ENCODE assay signal across 1 cellular context in the genomic region with DNA sequence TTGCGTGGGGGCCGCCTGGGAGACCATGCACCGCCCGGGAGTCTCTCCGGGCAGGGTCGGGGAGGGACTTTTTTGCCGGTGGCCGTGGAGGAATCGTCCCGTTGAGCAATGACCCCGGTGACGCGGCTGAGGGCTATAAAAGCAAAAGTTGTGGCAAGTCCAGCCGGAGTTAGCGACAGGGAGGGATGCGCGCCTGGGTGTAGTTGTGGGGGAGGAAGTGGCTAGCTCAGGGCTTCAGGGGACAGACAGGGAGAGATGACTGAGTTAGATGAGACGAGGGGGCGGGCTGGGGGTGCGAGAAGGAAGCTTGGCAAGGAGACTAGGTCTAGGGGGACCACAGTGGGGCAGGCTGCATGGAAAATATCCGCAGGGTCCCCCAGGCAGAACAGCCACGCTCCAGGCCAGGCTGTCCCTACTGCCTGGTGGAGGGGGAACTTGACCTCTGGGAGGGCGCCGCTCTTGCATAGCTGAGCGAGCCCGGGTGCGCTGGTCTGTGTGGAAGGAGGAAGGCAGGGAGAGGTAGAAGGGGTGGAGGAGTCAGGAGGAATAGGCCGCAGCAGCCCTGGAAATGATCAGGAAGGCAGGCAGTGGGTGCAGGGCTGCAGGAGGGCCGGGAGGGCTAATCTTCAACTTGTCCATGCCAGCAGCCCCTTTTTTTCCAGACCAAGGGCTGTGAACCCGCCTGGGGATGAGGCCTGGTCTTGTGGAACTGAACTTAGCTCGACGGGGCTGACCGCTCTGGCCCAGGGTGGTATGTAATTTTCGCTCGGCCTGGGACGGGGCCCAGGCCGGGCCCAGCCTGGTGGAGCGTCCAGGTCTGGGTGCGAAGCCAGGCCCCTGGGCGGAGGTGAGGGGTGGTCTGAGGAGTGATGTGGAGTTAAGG.
A peak's percentile ranks its signal among the peaks of the same experiment; 100 is the strongest.
TF ChIP-seq lines count a peak whose summit lies in the region.

NEAT1 (plus strand) TSS at position 166 of the 883 bp plus-strand sequence.

TF ChIP-seq in HepG2, 621 proteins besides CTCF, POLR2A, EP300 and RAD21 (continued from another document and continues in another):
- TF ChIP-seq FOSL1 (CRISPR knock-in tag; IDR thresholded peaks at IDR 0.05; ENCODE audit: borderline replicate concordance) (peak; percentile 59; the same call in 1 of the 2 replicates), ATF7 (IDR thresholded peaks at IDR 0.05) (no peak), ATF7 (CRISPR knock-in tag; IDR thresholded peaks at IDR 0.05) (no peak; the same call in 1 of the 2 replicates), HNF4G (IDR thresholded peaks at IDR 0.05; ENCODE audit: borderline replicate concordance, low read depth, low read length) (peak; percentile 83), HNF4G (CRISPR knock-in tag; IDR thresholded peaks at IDR 0.05; ENCODE audit: borderline replicate concordance, low read depth) (no peak), YEATS2 (CRISPR knock-in tag; IDR thresholded peaks at IDR 0.05; ENCODE audit: borderline replicate concordance) (peak; percentile 55; the same call in 1 of the 2 replicates), THRA (CRISPR knock-in tag; IDR thresholded peaks at IDR 0.05; ENCODE audit: borderline replicate concordance) (peak; percentile 87; the same call in 1 of the 2 replicates), NFIB (CRISPR knock-in tag; IDR thresholded peaks at IDR 0.05; ENCODE audit: borderline replicate concordance) (no peak), SMARCE1 (IDR thresholded peaks at IDR 0.05; ENCODE audit: borderline replicate concordance) (no peak), NKX3-1 (CRISPR knock-in tag; IDR thresholded peaks at IDR 0.05) (0 out of 2 replicates have a peak, but pooled peaks have one; percentile 25), HNRNPLL (IDR thresholded peaks at IDR 0.05; ENCODE audit: low read depth, low read length, poor library complexity, severe bottlenecking) (no peak), TIGD3 (CRISPR knock-in tag; IDR thresholded peaks at IDR 0.05; ENCODE audit: borderline replicate concordance) (no peak), ZNF432 (CRISPR knock-in tag; IDR thresholded peaks at IDR 0.05; ENCODE audit: borderline replicate concordance) (no peak), PCBP1 (IDR thresholded peaks at IDR 0.05; ENCODE audit: borderline replicate concordance, low read depth, low read length) (peak; percentile 100), SSRP1 (CRISPR knock-in tag; IDR thresholded peaks at IDR 0.05) (peak; percentile 97; the same call in 1 of the 2 replicates), HOXA9 (CRISPR knock-in tag; IDR thresholded peaks at IDR 0.05; ENCODE audit: borderline replicate concordance) (0 out of 2 replicates have a peak, but pooled peaks have one; percentile 31), ZNF775 (CRISPR knock-in tag; IDR thresholded peaks at IDR 0.05; ENCODE audit: borderline replicate concordance) (no peak), PPARG (CRISPR knock-in tag; conservative IDR thresholded peaks at IDR 0.05) (no peak), ZBTB25 (CRISPR knock-in tag; IDR thresholded peaks at IDR 0.05) (peak; percentile 75), ZNF616 (CRISPR knock-in tag; IDR thresholded peaks at IDR 0.05; ENCODE audit: low read depth) (0 out of 2 replicates have a peak, but pooled peaks have one; percentile 61), CBX5 (CRISPR knock-in tag; IDR thresholded peaks at IDR 0.05; ENCODE audit: borderline replicate concordance) (peak; percentile 64), TP53 (CRISPR knock-in tag; conservative IDR thresholded peaks at IDR 0.05) (peak; percentile 74; the same call in 1 of the 2 replicates), NFKBIZ (CRISPR knock-in tag; IDR thresholded peaks at IDR 0.05) (peak; percentile 53; the same call in 1 of the 2 replicates), KLF16 (CRISPR knock-in tag; IDR thresholded peaks at IDR 0.05) (peak in 1 of 2 experiments; percentile 92; a peak in 2 of 4 replicates), SNAPC5 (CRISPR knock-in tag; IDR thresholded peaks at IDR 0.05; ENCODE audit: borderline replicate concordance) (no peak), STAT5B (CRISPR knock-in tag; IDR thresholded peaks at IDR 0.05) (no peak), ZNF484 (CRISPR knock-in tag; IDR thresholded peaks at IDR 0.05; ENCODE audit: borderline replicate concordance, low read depth) (no peak), KMT2B (CRISPR knock-in tag; IDR thresholded peaks at IDR 0.05) (peak; percentile 57; the same call in 1 of the 2 replicates), PRMT3 (CRISPR knock-in tag; IDR thresholded peaks at IDR 0.05; ENCODE audit: borderline replicate concordance, low read depth) (no peak; the same call in 1 of the 2 replicates), NFE2L1 (CRISPR knock-in tag; IDR thresholded peaks at IDR 0.05; ENCODE audit: borderline replicate concordance) (no peak), FOXK1 (CRISPR knock-in tag; IDR thresholded peaks at IDR 0.05; ENCODE audit: borderline replicate concordance, low read depth) (no peak), POLR2G (IDR thresholded peaks at IDR 0.05; ENCODE audit: low read depth, low read length) (peak; percentile 99), LCORL (IDR thresholded peaks at IDR 0.05) (no peak), LCORL (CRISPR knock-in tag; IDR thresholded peaks at IDR 0.05) (no peak; the same call in none of the 2 replicates)
- TF ChIP-seq, protein P1, sequence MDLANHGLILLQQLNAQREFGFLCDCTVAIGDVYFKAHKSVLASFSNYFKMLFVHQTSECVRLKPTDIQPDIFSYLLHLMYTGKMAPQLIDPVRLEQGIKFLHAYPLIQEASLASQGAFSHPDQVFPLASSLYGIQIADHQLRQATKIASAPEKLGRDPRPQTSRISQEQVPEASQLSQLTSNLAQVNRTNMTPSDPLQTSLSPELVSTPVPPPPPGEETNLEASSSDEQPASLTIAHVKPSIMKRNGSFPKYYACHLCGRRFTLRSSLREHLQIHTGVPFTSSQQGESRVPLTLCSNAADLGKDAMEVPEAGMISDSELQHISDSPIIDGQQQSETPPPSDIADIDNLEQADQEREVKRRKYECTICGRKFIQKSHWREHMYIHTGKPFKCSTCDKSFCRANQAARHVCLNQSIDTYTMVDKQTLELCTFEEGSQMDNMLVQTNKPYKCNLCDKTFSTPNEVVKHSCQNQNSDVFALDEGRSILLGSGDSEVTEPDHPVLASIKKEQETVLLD (CRISPR knock-in tag; IDR thresholded peaks at IDR 0.05; ENCODE audit: low read depth), result no peak; the same call in 1 of the 2 replicates
- TF ChIP-seq, protein P2, sequence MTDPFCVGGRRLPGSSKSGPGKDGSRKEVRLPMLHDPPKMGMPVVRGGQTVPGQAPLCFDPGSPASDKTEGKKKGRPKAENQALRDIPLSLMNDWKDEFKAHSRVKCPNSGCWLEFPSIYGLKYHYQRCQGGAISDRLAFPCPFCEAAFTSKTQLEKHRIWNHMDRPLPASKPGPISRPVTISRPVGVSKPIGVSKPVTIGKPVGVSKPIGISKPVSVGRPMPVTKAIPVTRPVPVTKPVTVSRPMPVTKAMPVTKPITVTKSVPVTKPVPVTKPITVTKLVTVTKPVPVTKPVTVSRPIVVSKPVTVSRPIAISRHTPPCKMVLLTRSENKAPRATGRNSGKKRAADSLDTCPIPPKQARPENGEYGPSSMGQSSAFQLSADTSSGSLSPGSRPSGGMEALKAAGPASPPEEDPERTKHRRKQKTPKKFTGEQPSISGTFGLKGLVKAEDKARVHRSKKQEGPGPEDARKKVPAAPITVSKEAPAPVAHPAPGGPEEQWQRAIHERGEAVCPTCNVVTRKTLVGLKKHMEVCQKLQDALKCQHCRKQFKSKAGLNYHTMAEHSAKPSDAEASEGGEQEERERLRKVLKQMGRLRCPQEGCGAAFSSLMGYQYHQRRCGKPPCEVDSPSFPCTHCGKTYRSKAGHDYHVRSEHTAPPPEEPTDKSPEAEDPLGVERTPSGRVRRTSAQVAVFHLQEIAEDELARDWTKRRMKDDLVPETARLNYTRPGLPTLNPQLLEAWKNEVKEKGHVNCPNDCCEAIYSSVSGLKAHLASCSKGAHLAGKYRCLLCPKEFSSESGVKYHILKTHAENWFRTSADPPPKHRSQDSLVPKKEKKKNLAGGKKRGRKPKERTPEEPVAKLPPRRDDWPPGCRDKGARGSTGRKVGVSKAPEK (CRISPR knock-in tag; IDR thresholded peaks at IDR 0.05; ENCODE audit: borderline replicate concordance), result no peak
- TF ChIP-seq, protein P3, sequence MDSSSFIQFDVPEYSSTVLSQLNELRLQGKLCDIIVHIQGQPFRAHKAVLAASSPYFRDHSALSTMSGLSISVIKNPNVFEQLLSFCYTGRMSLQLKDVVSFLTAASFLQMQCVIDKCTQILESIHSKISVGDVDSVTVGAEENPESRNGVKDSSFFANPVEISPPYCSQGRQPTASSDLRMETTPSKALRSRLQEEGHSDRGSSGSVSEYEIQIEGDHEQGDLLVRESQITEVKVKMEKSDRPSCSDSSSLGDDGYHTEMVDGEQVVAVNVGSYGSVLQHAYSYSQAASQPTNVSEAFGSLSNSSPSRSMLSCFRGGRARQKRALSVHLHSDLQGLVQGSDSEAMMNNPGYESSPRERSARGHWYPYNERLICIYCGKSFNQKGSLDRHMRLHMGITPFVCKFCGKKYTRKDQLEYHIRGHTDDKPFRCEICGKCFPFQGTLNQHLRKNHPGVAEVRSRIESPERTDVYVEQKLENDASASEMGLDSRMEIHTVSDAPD (CRISPR knock-in tag; IDR thresholded peaks at IDR 0.05), result no peak
- TF ChIP-seq, protein P4, sequence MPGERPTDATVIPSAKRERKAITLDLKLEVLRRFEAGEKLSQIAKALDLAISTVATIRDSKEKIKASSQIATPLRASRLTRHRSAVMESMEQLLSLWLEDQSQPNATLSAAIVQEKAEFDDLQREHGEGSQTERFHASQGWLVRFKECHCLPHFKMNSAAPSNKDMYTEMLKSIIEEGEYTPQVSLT (CRISPR knock-in tag; IDR thresholded peaks at IDR 0.05; ENCODE audit: borderline replicate concordance, low read depth), result peak; percentile 51; the same call in 1 of the 2 replicates
- TF ChIP-seq, protein P5, sequence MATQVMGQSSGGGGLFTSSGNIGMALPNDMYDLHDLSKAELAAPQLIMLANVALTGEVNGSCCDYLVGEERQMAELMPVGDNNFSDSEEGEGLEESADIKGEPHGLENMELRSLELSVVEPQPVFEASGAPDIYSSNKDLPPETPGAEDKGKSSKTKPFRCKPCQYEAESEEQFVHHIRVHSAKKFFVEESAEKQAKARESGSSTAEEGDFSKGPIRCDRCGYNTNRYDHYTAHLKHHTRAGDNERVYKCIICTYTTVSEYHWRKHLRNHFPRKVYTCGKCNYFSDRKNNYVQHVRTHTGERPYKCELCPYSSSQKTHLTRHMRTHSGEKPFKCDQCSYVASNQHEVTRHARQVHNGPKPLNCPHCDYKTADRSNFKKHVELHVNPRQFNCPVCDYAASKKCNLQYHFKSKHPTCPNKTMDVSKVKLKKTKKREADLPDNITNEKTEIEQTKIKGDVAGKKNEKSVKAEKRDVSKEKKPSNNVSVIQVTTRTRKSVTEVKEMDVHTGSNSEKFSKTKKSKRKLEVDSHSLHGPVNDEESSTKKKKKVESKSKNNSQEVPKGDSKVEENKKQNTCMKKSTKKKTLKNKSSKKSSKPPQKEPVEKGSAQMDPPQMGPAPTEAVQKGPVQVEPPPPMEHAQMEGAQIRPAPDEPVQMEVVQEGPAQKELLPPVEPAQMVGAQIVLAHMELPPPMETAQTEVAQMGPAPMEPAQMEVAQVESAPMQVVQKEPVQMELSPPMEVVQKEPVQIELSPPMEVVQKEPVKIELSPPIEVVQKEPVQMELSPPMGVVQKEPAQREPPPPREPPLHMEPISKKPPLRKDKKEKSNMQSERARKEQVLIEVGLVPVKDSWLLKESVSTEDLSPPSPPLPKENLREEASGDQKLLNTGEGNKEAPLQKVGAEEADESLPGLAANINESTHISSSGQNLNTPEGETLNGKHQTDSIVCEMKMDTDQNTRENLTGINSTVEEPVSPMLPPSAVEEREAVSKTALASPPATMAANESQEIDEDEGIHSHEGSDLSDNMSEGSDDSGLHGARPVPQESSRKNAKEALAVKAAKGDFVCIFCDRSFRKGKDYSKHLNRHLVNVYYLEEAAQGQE (IDR thresholded peaks at IDR 0.05; ENCODE audit: borderline replicate concordance in 1 of 2, low read depth in 1 of 2, low read length in 2 of 2), result peak in 1 of 2 experiments; percentile 83; a peak in 2 of 4 replicates
- TF ChIP-seq, protein P6, sequence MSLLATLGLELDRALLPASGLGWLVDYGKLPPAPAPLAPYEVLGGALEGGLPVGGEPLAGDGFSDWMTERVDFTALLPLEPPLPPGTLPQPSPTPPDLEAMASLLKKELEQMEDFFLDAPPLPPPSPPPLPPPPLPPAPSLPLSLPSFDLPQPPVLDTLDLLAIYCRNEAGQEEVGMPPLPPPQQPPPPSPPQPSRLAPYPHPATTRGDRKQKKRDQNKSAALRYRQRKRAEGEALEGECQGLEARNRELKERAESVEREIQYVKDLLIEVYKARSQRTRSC (CRISPR knock-in tag; IDR thresholded peaks at IDR 0.05; ENCODE audit: low read depth), result peak; percentile 90; the same call in 1 of the 2 replicates
- TF ChIP-seq, protein P7, sequence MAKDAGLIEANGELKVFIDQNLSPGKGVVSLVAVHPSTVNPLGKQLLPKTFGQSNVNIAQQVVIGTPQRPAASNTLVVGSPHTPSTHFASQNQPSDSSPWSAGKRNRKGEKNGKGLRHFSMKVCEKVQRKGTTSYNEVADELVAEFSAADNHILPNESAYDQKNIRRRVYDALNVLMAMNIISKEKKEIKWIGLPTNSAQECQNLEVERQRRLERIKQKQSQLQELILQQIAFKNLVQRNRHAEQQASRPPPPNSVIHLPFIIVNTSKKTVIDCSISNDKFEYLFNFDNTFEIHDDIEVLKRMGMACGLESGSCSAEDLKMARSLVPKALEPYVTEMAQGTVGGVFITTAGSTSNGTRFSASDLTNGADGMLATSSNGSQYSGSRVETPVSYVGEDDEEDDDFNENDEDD (CRISPR knock-in tag; IDR thresholded peaks at IDR 0.05; ENCODE audit: borderline replicate concordance), result peak; percentile 22; the same call in 1 of the 2 replicates
